In the genomic region with DNA sequence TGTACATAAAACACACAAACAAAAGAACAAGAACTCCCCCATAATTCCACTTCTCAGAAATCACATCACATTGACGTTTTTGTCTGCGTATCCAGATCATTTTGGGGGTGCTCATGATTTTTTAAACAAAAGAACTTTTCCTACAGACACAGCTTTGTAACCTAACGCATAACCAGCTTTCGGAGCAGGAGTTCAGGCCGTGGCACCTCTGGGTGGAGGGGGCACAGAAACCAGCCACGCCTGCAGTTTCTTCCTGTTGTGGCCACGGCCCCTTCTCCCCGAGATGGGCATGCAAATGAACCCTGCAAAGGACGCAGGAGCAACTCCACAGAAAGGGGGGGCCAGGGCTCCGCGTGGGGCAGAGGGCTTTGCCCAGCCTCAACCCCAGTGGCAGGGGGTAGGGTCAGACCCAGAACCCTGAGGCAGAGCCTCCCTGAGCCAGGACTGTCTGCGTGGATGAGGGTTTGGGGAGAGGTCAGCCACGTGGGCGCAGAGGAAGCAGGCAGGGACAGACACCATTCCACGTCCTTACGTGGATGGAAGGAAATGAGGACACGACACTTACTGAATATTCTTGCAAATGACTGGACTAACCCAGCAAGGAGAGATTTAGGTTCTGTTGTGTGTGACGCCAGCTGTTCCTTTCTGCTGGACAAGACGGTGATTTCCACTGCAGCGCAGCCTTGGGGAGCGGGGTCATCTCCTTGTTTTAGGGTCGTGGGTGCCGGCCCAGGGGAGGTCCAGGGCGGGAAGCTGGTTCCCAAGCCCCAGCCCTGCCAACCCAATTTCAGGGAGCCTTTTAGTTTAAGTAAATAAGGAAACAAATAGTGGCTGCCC, we compare ENCODE assay signal across 8 cellular contexts.
DNase-seq lines count a peak whose midpoint lies in the region; ATAC-seq and TF ChIP-seq lines count a peak whose summit lies in the region.

No MANE protein-coding gene starts in this region.

- H3K4me1 ChIP-seq in mucosa of descending colon (ENCODE audit: low read depth) (peaks cover 31% of the 10 kb centered on the region), aorta (ENCODE audit: control insufficient read depth in 1 of 2, insufficient read depth in 2 of 2, low read length in 2 of 2) (no peaks in the 10 kb centered on the region)

- H3K27ac ChIP-seq in aorta (ENCODE audit: low read depth in 1 of 2, low read length in 2 of 2) = no peak overlapping the region

- H3K4me3 ChIP-seq in mucosa of descending colon = no peak overlapping the region
- H3K4me3 ChIP-seq in aorta (ENCODE audit: low read length in 2 of 2) = no peak overlapping the region

- H3K27me3 ChIP-seq in aorta (ENCODE audit: control insufficient read depth in 1 of 2, insufficient read depth in 2 of 2, low read length in 1 of 2) = no peaks in the 10 kb centered on the region

- intact Hi-C loops in mucosa of descending colon (cut with DNase I, micrococcal nuclease) (loop anchor here in 1 of 2 donors (5.0 kb wide), 1 partner anchor 64 kb away; the partner anchor contains the start of gene RASA3), aorta (cut with DNase I) (loop anchor here (2.0 to 5.0 kb wide), 3 partner anchors 61 to 159 kb away; partner anchors contain the start of gene RASA3 (in 1 of the 2))

- WGBS in aorta, 2 donors = 77 to 83% methylated on average over 24 of the region's 24 CpGs

- ATAC-seq in GM18861 (IDR thresholded peaks at IDR 0.05; ENCODE audit: unreplicated experiment) = peak; percentile 19
- peak; percentile 34 for ATAC-seq in HG03135 (IDR thresholded peaks at IDR 0.05; ENCODE audit: unreplicated experiment)
- ATAC-seq in mucosa of descending colon = peak; percentile 3
- no peak for ATAC-seq in aorta (ENCODE audit: low FRiP score)
- ATAC-seq in HG03159 (IDR thresholded peaks at IDR 0.05; ENCODE audit: unreplicated experiment) = no peak
- no peak for ATAC-seq in HG03095 (IDR thresholded peaks at IDR 0.05; ENCODE audit: unreplicated experiment)

- no peaks in the 10 kb centered on the region for H3K36me3 ChIP-seq in mucosa of descending colon (ENCODE audit: low read depth)
- H3K36me3 ChIP-seq in aorta (ENCODE audit: control insufficient read depth in 1 of 2, insufficient read depth in 2 of 2, low read length in 1 of 2) = no peaks in the 10 kb centered on the region

- peak; percentile 50 for DNase-seq in activated naive CD4-positive, alpha-beta T cell treated with Interleukin-2 at 50 U/mL for 16 hours
- DNase-seq in mucosa of descending colon = peak in 2 of 3 donors; percentile 61 to 77
- peak; percentile 54 to 68 for DNase-seq in aorta
- DNase-seq in DMS153 (lab: John Stamatoyannopoulos, UW) = no peak

- TF ChIP-seq CTCF in mucosa of descending colon (IDR thresholded peaks at IDR 0.05) = no peak

- H3K9me3 ChIP-seq in mucosa of descending colon (no peaks in the 10 kb centered on the region), aorta (ENCODE audit: control insufficient read depth, low read length) (no peaks in the 10 kb centered on the region)

Comparison
In these comparisons a context has a peak if more than half of its experiments do, and no peak if none do; other contexts are left out.
1. ATAC-seq: peak in GM18861 (single experiment), HG03135 (single experiment) and mucosa of descending colon (single experiment); none in aorta (single experiment), HG03159 (single experiment) and HG03095 (single experiment).